ENCODE assay signal across 15 cellular contexts in the genomic region with DNA sequence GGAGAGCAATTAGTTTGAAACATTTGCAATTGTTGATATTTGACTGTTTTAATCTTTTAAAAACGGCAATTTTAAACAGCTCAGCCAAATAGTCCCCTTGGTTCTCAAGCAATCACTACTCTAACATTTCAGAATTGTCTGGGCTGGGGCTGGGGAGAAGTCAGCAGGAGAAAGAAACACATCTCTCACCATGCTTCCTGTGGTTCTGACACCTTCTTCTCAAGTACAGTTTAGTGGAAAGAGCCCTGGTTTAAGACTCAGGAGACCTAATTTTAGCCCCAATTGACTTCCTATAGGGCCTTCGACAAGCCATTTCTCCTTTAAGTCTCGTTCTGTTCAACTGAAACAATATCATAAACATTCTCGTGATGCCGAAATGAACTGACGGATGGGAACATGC.
A peak's percentile ranks its signal among the peaks of the same experiment; 100 is the strongest.
DNase-seq lines count a peak whose midpoint lies in the region; ATAC-seq and TF ChIP-seq lines count a peak whose summit lies in the region.
"Had no signal": no experiment of that assay in that cellular context is flagged by ENCODE, and none has a peak within 500 bp of the region (broad histone marks: within the 10 kb centered on the region; RNA-seq: fewer than 3 reads in every experiment).

No MANE protein-coding gene starts in this region.

- H3K36me3 ChIP-seq in trophoblast cell (ENCODE audit: control insufficient read depth in 1 of 2, insufficient read depth in 2 of 2, low read length in 2 of 2): no peaks in the 10 kb centered on the region
- no peaks in the 10 kb centered on the region for H3K36me3 ChIP-seq in vagina
- H3K36me3 ChIP-seq in colonic mucosa: no peaks in the 10 kb centered on the region
- H3K36me3 ChIP-seq: sigmoid colon had no signal

- DNase-seq in activated naive CD8-positive, alpha-beta T cell treated with anti-CD3 and anti-CD28 coated beads, Interleukin-2, amount 50 U/mL, for 24 hours: no peak
- no peak for DNase-seq in activated naive CD8-positive, alpha-beta T cell treated with anti-CD3 and anti-CD28 coated beads for 36 hours
- DNase-seq in trophoblast cell (no peak), vagina (ENCODE audit: extremely low spot score in 2 of 2) (no peak), NCI-H510A (lab: John Stamatoyannopoulos, UW) (no peak), colonic mucosa (no peak)
- DNase-seq: activated CD4-positive, alpha-beta T cell treated with anti-CD3 and anti-CD28 coated beads for 1 hour; activated T-cell treated with anti-CD3 and anti-CD28 coated beads, Interleukin-2, amount 50 U/mL, for 1 hour; endodermal cell; naive B cell; NCI-H2171; sigmoid colon; T-helper 1 cell had no signal

- H3K27ac Mint-ChIP-seq in activated naive CD8-positive, alpha-beta T cell treated with anti-CD3 and anti-CD28 coated beads, Interleukin-2, amount 50 U/mL, for 24 hours: peak overlapping the region; percentile 33
- no peak overlapping the region for H3K27ac Mint-ChIP-seq in activated naive CD8-positive, alpha-beta T cell treated with anti-CD3 and anti-CD28 coated beads for 36 hours
- H3K27ac Mint-ChIP-seq: endodermal cell, naive B cell had no signal

- H3K79me1 ChIP-seq in trophoblast cell (ENCODE audit: low read length): peaks cover 15% of the 10 kb centered on the region

- H3K4ac ChIP-seq in trophoblast cell (ENCODE audit: low read depth, low read length): no peak overlapping the region

- H2AFZ ChIP-seq in trophoblast cell (ENCODE audit: insufficient read depth, low read length, poor library complexity): no peak overlapping the region

- intact Hi-C loops in vagina (cut with DNase I): no loop called here
- intact Hi-C loops in colonic mucosa (cut with DNase I): no loop called here

- no peak overlapping the region for H3K14ac ChIP-seq in trophoblast cell (ENCODE audit: low read length)

- H3K9ac ChIP-seq in trophoblast cell (ENCODE audit: low read length) (no peak overlapping the region), colonic mucosa (ENCODE audit: low read depth in 2 of 2, low read length in 2 of 2) (no peak overlapping the region)

- H3K27me3 Mint-ChIP-seq in activated naive CD8-positive, alpha-beta T cell treated with anti-CD3 and anti-CD28 coated beads, Interleukin-2, amount 50 U/mL, for 24 hours: peaks cover 6% of the 10 kb centered on the region
- peaks cover 4% of the 10 kb centered on the region for H3K27me3 Mint-ChIP-seq in activated naive CD8-positive, alpha-beta T cell treated with anti-CD3 and anti-CD28 coated beads for 36 hours

- H3K36me3 Mint-ChIP-seq in activated naive CD8-positive, alpha-beta T cell treated with anti-CD3 and anti-CD28 coated beads, Interleukin-2, amount 50 U/mL, for 24 hours (ENCODE audit: low read depth): no peaks in the 10 kb centered on the region
- H3K36me3 Mint-ChIP-seq in activated naive CD8-positive, alpha-beta T cell treated with anti-CD3 and anti-CD28 coated beads for 36 hours: no peaks in the 10 kb centered on the region
- H3K36me3 Mint-ChIP-seq: naive B cell had no signal

- no peak overlapping the region for H3K4me2 ChIP-seq in trophoblast cell (ENCODE audit: low read length)

- no peak overlapping the region for H3K4me3 Mint-ChIP-seq in activated naive CD8-positive, alpha-beta T cell treated with anti-CD3 and anti-CD28 coated beads, Interleukin-2, amount 50 U/mL, for 24 hours
- no peak overlapping the region for H3K4me3 Mint-ChIP-seq in activated naive CD8-positive, alpha-beta T cell treated with anti-CD3 and anti-CD28 coated beads for 36 hours
- H3K4me3 Mint-ChIP-seq: endodermal cell, naive B cell had no signal

- no peaks in the 10 kb centered on the region for H3K9me3 ChIP-seq in trophoblast cell (ENCODE audit: insufficient read depth, low read depth, low read length)
- no peaks in the 10 kb centered on the region for H3K9me3 ChIP-seq in vagina
- H3K9me3 ChIP-seq in colonic mucosa: no peaks in the 10 kb centered on the region
- H3K9me3 ChIP-seq: sigmoid colon had no signal

- H3K27ac ChIP-seq in cingulate gyrus (ENCODE audit: low read depth, low read length): peak overlapping the region; percentile 90
- H3K27ac ChIP-seq in trophoblast cell (ENCODE audit: low read depth, low read length): no peak overlapping the region
- H3K27ac ChIP-seq in vagina: peak overlapping the region; percentile 59
- H3K27ac ChIP-seq in colonic mucosa: no peak overlapping the region

- no peaks in the 10 kb centered on the region for H3K79me2 ChIP-seq in trophoblast cell (ENCODE audit: control insufficient read depth, insufficient read depth, low read length, poor library complexity)

- no peak overlapping the region for H2AK5ac ChIP-seq in trophoblast cell (ENCODE audit: low read length)

- no peak for TF ChIP-seq POLR2A in vagina (IDR thresholded peaks at IDR 0.05)

- TF ChIP-seq CTCF in vagina (IDR thresholded peaks at IDR 0.05): no peak
- no peak for TF ChIP-seq CTCF in colonic mucosa (IDR thresholded peaks at IDR 0.05)

- H3K4me3 ChIP-seq in trophoblast cell (ENCODE audit: low read depth, low read length) (no peak overlapping the region), vagina (no peak overlapping the region), colonic mucosa (no peak overlapping the region)
- H3K4me3 ChIP-seq: sigmoid colon had no signal

- H4K8ac ChIP-seq in trophoblast cell (ENCODE audit: low read depth, low read length): no peak overlapping the region

- H2BK5ac ChIP-seq in trophoblast cell (ENCODE audit: low read depth, low read length, poor library complexity): no peak overlapping the region

- H3K9me3 Mint-ChIP-seq in activated naive CD8-positive, alpha-beta T cell treated with anti-CD3 and anti-CD28 coated beads, Interleukin-2, amount 50 U/mL, for 24 hours: no peaks in the 10 kb centered on the region
- H3K9me3 Mint-ChIP-seq in activated naive CD8-positive, alpha-beta T cell treated with anti-CD3 and anti-CD28 coated beads for 36 hours: no peaks in the 10 kb centered on the region
- H3K9me3 Mint-ChIP-seq: endodermal cell had no signal

- peaks cover 18 to 21% of the 10 kb centered on the region in 2 experiments for H3K4me1 ChIP-seq in trophoblast cell (ENCODE audit: control insufficient read depth in 1 of 2, insufficient read depth in 2 of 2, low read length in 2 of 2)
- peaks cover 67% of the 10 kb centered on the region for H3K4me1 ChIP-seq in vagina
- H3K4me1 ChIP-seq in colonic mucosa: peaks cover 7% of the 10 kb centered on the region

- peaks cover 23% of the 10 kb centered on the region for H3K4me1 Mint-ChIP-seq in activated naive CD8-positive, alpha-beta T cell treated with anti-CD3 and anti-CD28 coated beads, Interleukin-2, amount 50 U/mL, for 24 hours
- H3K4me1 Mint-ChIP-seq in activated naive CD8-positive, alpha-beta T cell treated with anti-CD3 and anti-CD28 coated beads for 36 hours: peaks cover 10% of the 10 kb centered on the region
- H3K4me1 Mint-ChIP-seq: endodermal cell had no signal

- H2BK12ac ChIP-seq in trophoblast cell (ENCODE audit: low read length): no peak overlapping the region

- H3K18ac ChIP-seq in trophoblast cell (ENCODE audit: low read length): no peak overlapping the region

- peak overlapping the region; percentile 48 for H2BK120ac ChIP-seq in trophoblast cell (ENCODE audit: insufficient read depth, low read length, poor library complexity)

- H3K23ac ChIP-seq in trophoblast cell (ENCODE audit: low read length): no peak overlapping the region

- no peak overlapping the region for H4K12ac ChIP-seq in trophoblast cell (ENCODE audit: low read depth, low read length)

- WGBS in trophoblast cell (ENCODE audit: extremely low coverage, insufficient coverage, insufficient read length): no CpG with 5 or more reads among the region's 6 CpGs

- H3K27me3 ChIP-seq in trophoblast cell (ENCODE audit: insufficient read depth, low read length) (no peaks in the 10 kb centered on the region), vagina (no peaks in the 10 kb centered on the region), colonic mucosa (no peaks in the 10 kb centered on the region)
- H3K27me3 ChIP-seq: sigmoid colon had no signal

- ATAC-seq in activated naive CD8-positive, alpha-beta T cell treated with anti-CD3 and anti-CD28 coated beads, Interleukin-2, amount 50 U/mL, for 24 hours: no peak
- ATAC-seq in GM21381 (IDR thresholded peaks at IDR 0.05; ENCODE audit: unreplicated experiment): no peak

- H4K91ac ChIP-seq in trophoblast cell (ENCODE audit: low read depth, low read length): peak overlapping the region; percentile 47

Comparison
In these comparisons a context has a peak if more than half of its experiments do, and no peak if none do; other contexts are left out.
1. H3K27ac ChIP-seq: peak in cingulate gyrus (single experiment) and vagina (single experiment); none in trophoblast cell (single experiment) and colonic mucosa (single experiment).